1 cellular context compared by ENCODE assay signal in the genomic region with DNA sequence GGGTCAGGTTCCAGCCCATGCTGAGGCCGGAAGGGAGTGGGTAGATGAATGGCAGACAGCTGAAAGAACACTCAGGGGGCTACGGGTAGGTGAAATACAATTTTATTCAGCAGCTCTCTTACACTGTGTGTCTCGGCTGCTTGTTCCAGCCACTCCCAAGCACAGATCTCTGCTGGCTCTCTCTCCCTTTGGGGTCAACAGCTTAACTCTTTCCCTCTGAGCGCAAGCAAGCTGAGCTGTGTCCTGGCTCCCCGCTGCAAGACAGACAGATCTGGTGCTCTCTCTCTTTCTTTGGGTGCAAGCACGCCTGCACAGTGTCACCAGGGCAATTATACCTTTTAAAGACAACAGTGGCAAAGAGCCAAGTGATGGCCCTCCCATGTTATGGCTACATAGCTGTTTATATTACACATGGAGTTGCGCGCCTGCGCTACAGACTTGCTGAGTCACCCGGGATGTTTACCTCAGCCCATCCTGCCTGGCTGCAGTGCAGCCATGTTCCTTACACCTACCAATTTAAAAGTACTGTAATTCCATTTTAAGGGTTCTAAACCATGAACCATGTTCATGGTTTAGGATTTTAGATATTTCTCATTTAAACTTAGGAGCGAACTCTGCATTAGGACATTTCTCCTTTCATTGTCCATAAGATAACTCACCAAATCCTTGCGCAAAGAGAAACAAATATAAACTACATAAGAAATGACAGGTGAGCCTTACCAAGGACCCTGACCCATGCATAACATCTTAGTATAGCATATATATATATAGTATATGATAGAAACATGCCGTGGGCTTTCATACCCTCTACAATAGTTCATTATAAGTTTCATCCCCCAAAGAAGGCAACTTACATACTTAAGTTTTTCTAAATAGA.
TF ChIP-seq lines count a peak whose summit lies in the region.

No MANE protein-coding gene starts in this region.

TF ChIP-seq in A549, 52 proteins besides CTCF, POLR2A, EP300 and RAD21 (continued from another document):
- TF ChIP-seq CHD2 (IDR thresholded peaks at IDR 0.05; ENCODE audit: low read length, partially characterized antibody) (no peak), KDM1A (IDR thresholded peaks at IDR 0.05; ENCODE audit: low read depth) (no peak), GATA3 (IDR thresholded peaks at IDR 0.05; ENCODE audit: borderline replicate concordance) (no peak), TFCP2L1 (CRISPR knock-in tag; IDR thresholded peaks at IDR 0.05) (no peak), CBX2 (IDR thresholded peaks at IDR 0.05; ENCODE audit: borderline replicate concordance, low read depth) (no peak), JUN (IDR thresholded peaks at IDR 0.05) (no peak), FOSL2 (IDR thresholded peaks at IDR 0.05) (no peak), FOSL2 (CRISPR knock-in tag; IDR thresholded peaks at IDR 0.05) (peak; percentile 60), ZC3H11A (IDR thresholded peaks at IDR 0.05) (no peak), PHF8 (IDR thresholded peaks at IDR 0.05; ENCODE audit: borderline replicate concordance, low read depth) (no peak), FOSB (CRISPR knock-in tag; IDR thresholded peaks at IDR 0.05) (0 out of 2 replicates have a peak, but pooled peaks have one; percentile 59), CHD4 (IDR thresholded peaks at IDR 0.05; ENCODE audit: borderline replicate concordance) (no peak), BHLHE40 (IDR thresholded peaks at IDR 0.05; ENCODE audit: low read depth, low read length) (no peak), HOXA7 (CRISPR knock-in tag; IDR thresholded peaks at IDR 0.05) (no peak), HOXB5 (CRISPR knock-in tag; IDR thresholded peaks at IDR 0.05) (peak; percentile 90; the same call in 1 of the 2 replicates), ZNF302 (CRISPR knock-in tag; IDR thresholded peaks at IDR 0.05) (no peak), ZSCAN20 (CRISPR knock-in tag; IDR thresholded peaks at IDR 0.05) (peak; percentile 83), SREBF2 (IDR thresholded peaks at IDR 0.05) (no peak), SMC3 (IDR thresholded peaks at IDR 0.05) (no peak), MAFK (IDR thresholded peaks at IDR 0.05; ENCODE audit: partially characterized antibody) (peak; percentile 83), HOXB13 (CRISPR knock-in tag; IDR thresholded peaks at IDR 0.05; ENCODE audit: low read depth) (peak; percentile 90)
- TF ChIP-seq, protein P1, sequence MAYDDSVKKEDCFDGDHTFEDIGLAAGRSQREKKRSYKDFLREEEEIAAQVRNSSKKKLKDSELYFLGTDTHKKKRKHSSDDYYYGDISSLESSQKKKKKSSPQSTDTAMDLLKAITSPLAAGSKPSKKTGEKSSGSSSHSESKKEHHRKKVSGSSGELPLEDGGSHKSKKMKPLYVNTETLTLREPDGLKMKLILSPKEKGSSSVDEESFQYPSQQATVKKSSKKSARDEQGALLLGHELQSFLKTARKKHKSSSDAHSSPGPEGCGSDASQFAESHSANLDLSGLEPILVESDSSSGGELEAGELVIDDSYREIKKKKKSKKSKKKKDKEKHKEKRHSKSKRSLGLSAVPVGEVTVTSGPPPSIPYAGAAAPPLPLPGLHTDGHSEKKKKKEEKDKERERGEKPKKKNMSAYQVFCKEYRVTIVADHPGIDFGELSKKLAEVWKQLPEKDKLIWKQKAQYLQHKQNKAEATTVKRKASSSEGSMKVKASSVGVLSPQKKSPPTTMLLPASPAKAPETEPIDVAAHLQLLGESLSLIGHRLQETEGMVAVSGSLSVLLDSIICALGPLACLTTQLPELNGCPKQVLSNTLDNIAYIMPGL (CRISPR knock-in tag; IDR thresholded peaks at IDR 0.05; ENCODE audit: borderline replicate concordance), result no peak
- TF ChIP-seq, protein P2, sequence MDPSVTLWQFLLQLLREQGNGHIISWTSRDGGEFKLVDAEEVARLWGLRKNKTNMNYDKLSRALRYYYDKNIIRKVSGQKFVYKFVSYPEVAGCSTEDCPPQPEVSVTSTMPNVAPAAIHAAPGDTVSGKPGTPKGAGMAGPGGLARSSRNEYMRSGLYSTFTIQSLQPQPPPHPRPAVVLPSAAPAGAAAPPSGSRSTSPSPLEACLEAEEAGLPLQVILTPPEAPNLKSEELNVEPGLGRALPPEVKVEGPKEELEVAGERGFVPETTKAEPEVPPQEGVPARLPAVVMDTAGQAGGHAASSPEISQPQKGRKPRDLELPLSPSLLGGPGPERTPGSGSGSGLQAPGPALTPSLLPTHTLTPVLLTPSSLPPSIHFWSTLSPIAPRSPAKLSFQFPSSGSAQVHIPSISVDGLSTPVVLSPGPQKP (IDR thresholded peaks at IDR 0.05; ENCODE audit: low read depth, low read length), result no peak
- TF ChIP-seq, protein P3, sequence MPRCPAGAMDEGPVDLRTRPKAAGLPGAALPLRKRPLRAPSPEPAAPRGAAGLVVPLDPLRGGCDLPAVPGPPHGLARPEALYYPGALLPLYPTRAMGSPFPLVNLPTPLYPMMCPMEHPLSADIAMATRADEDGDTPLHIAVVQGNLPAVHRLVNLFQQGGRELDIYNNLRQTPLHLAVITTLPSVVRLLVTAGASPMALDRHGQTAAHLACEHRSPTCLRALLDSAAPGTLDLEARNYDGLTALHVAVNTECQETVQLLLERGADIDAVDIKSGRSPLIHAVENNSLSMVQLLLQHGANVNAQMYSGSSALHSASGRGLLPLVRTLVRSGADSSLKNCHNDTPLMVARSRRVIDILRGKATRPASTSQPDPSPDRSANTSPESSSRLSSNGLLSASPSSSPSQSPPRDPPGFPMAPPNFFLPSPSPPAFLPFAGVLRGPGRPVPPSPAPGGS (IDR thresholded peaks at IDR 0.05), result no peak
- TF ChIP-seq, protein P4, sequence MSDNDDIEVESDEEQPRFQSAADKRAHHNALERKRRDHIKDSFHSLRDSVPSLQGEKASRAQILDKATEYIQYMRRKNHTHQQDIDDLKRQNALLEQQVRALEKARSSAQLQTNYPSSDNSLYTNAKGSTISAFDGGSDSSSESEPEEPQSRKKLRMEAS (IDR thresholded peaks at IDR 0.05), result no peak
